1 cellular context compared by ENCODE assay signal in genomic region chr19:33055718-33056117, GRCh38.
TF ChIP-seq lines count a peak whose summit lies in the region.

No MANE protein-coding gene starts in this region.

TF ChIP-seq in H1, 55 proteins besides CTCF, POLR2A, EP300 and RAD21 (continued from another document):
- TF ChIP-seq CHD2 (IDR thresholded peaks at IDR 0.05; ENCODE audit: low read length) (no peak), BCL11A (IDR thresholded peaks at IDR 0.05; ENCODE audit: low read depth in 2 of 2, low read length in 2 of 2) (no peak), SAP30 (IDR thresholded peaks at IDR 0.05; ENCODE audit: insufficient read depth, insufficient replicate concordance, low read length) (no peak)
